In the genomic region with DNA sequence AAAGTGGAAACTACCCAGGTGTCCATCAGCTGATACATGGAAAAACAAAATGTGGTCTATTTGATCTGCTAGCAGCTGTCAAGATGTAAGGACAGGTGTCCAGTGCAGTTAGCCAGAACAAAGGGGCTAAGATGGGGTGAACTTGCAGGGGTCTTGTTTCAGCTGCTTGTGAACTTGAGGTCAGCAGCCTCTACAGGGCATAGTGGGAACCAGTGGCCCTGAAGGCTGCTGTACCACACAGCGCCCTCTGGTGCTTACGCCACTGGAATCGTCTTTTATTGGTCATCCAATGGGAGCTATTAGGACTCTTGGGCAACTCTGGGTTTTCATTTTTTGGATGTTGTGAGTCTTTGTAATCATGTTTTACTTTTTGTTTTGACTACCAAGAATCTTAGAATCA, we compare ENCODE assay signal across 8 cellular contexts.
DNase-seq lines count a peak whose midpoint lies in the region; ATAC-seq and TF ChIP-seq lines count a peak whose summit lies in the region.

No MANE protein-coding gene starts in this region.

- intact Hi-C loops in posterior cingulate gyrus (cut with DNase I), result no loop called here

- peaks cover 5% of the 10 kb centered on the region for H3K4me1 ChIP-seq in CD8-positive, alpha-beta memory T cell (ENCODE audit: insufficient read depth, low read length)

- in situ Hi-C loops in G401 (cut with HindIII; ENCODE audit: low sequenced_read_pairs), result no loop called here

- H3K4me3 ChIP-seq in CD8-positive, alpha-beta memory T cell (ENCODE audit: low read length), result no peak overlapping the region

- H3K4me3 Mint-ChIP-seq in activated naive CD8-positive, alpha-beta T cell treated with anti-CD3 and anti-CD28 coated beads, Interleukin-2, amount 10 ng/mL, durations not matched to agents 7 days and 5 days, result no peak overlapping the region
- H3K4me3 Mint-ChIP-seq in CD8-positive, alpha-beta memory T cell, result no peak overlapping the region

- CTCF ChIA-PET in CD8-positive, alpha-beta memory T cell (lab: Charles Lee), result interaction anchor here (1.1 kb wide), 2 partner anchors 8 to 145 kb away, joined by 3 to 4 read pairs; no protein-coding TSS in a partner anchor

- TF ChIP-seq CTCF in LNCAP (IDR thresholded peaks at IDR 0.05), result peak; percentile 97

- no peaks in the 10 kb centered on the region for H3K36me3 ChIP-seq in CD8-positive, alpha-beta memory T cell (ENCODE audit: insufficient read depth, low read length)

- H3K27ac Mint-ChIP-seq in activated naive CD8-positive, alpha-beta T cell treated with anti-CD3 and anti-CD28 coated beads, Interleukin-2, amount 10 ng/mL, durations not matched to agents 7 days and 5 days, result no peak overlapping the region
- no peak overlapping the region for H3K27ac Mint-ChIP-seq in CD8-positive, alpha-beta memory T cell

- H3K36me3 Mint-ChIP-seq in activated naive CD8-positive, alpha-beta T cell treated with anti-CD3 and anti-CD28 coated beads, Interleukin-2, amount 10 ng/mL, durations not matched to agents 7 days and 5 days, result no peaks in the 10 kb centered on the region
- H3K36me3 Mint-ChIP-seq in CD8-positive, alpha-beta memory T cell, result no peaks in the 10 kb centered on the region

- peaks cover 6% of the 10 kb centered on the region for H3K27me3 Mint-ChIP-seq in activated naive CD8-positive, alpha-beta T cell treated with anti-CD3 and anti-CD28 coated beads, Interleukin-2, amount 10 ng/mL, durations not matched to agents 7 days and 5 days
- H3K27me3 Mint-ChIP-seq in CD8-positive, alpha-beta memory T cell, result peaks cover 2 to 11% of the 10 kb centered on the region in 2 donors

- DNase-seq in G401 (ENCODE audit: low spot score) (peak; percentile 17), kidney glomerular epithelial cell (lab: John Stamatoyannopoulos, UW) (peak; percentile 10), middle frontal gyrus (ENCODE audit: extremely low spot score, low spot score) (no peak), posterior cingulate gyrus (no peak), NCI-H2107 treated with DMSO at 0.1 percent for 48 hours (lab: John Stamatoyannopoulos, UW; ENCODE audit: unreplicated experiment) (no peak)
- peak; percentile 61 for DNase-seq in activated naive CD8-positive, alpha-beta T cell treated with anti-CD3 and anti-CD28 coated beads, Interleukin-2, amount 10 ng/mL, durations not matched to agents 7 days and 5 days
- DNase-seq in CD8-positive, alpha-beta memory T cell, result no peak

- POLR2A ChIA-PET in activated naive CD8-positive, alpha-beta T cell treated with anti-CD3 and anti-CD28 coated beads, Interleukin-2, amount 10 ng/mL, durations not matched to agents 7 days and 5 days (lab: Charles Lee), result interaction anchor here (0.7 to 1.0 kb wide), 2 partner anchors 10 to 392 kb away, joined by 4 to 6 read pairs; no protein-coding TSS in a partner anchor
- POLR2A ChIA-PET in CD8-positive, alpha-beta memory T cell (lab: Charles Lee), result no interaction called here

- peaks cover 9% of the 10 kb centered on the region for H3K4me1 Mint-ChIP-seq in activated naive CD8-positive, alpha-beta T cell treated with anti-CD3 and anti-CD28 coated beads, Interleukin-2, amount 10 ng/mL, durations not matched to agents 7 days and 5 days
- H3K4me1 Mint-ChIP-seq in CD8-positive, alpha-beta memory T cell, result peaks cover 0 to 8% (median 0%) of the 10 kb centered on the region in 3 donors

- ATAC-seq in activated naive CD8-positive, alpha-beta T cell treated with anti-CD3 and anti-CD28 coated beads, Interleukin-2, amount 10 ng/mL, durations not matched to agents 7 days and 5 days (ENCODE audit: low read depth), result peak; percentile 63

- H3K9me3 ChIP-seq in CD8-positive, alpha-beta memory T cell (ENCODE audit: low read length), result no peaks in the 10 kb centered on the region

- no peaks in the 10 kb centered on the region for H3K9me3 Mint-ChIP-seq in activated naive CD8-positive, alpha-beta T cell treated with anti-CD3 and anti-CD28 coated beads, Interleukin-2, amount 10 ng/mL, durations not matched to agents 7 days and 5 days
- no peaks in the 10 kb centered on the region for H3K9me3 Mint-ChIP-seq in CD8-positive, alpha-beta memory T cell

- no peak overlapping the region for H3K27ac ChIP-seq in CD8-positive, alpha-beta memory T cell (ENCODE audit: low read depth, low read length)

- H3K27me3 ChIP-seq in CD8-positive, alpha-beta memory T cell (ENCODE audit: insufficient read depth, low read length, poor library complexity, severe bottlenecking), result no peaks in the 10 kb centered on the region

Comparison
In these comparisons a context has a peak if more than half of its experiments do, and no peak if none do; other contexts are left out.
1. DNase-seq: peak in G401 (single experiment), activated naive CD8-positive, alpha-beta T cell treated with anti-CD3 and anti-CD28 coated beads, Interleukin-2, amount 10 ng/mL, durations not matched to agents 7 days and 5 days (single experiment) and kidney glomerular epithelial cell (single experiment); none in CD8-positive, alpha-beta memory T cell (0 of 5), middle frontal gyrus (single experiment), posterior cingulate gyrus (0 of 10) and NCI-H2107 treated with DMSO at 0.1 percent for 48 hours (single experiment).